In genomic region chr3:110697961-110698360, GRCh38 we compare ENCODE assay signal across 28 cellular contexts.
A peak's percentile ranks its signal among the peaks of the same experiment; 100 is the strongest.
DNase-seq lines count a peak whose midpoint lies in the region; ATAC-seq and TF ChIP-seq lines count a peak whose summit lies in the region.
"Had no signal": no experiment of that assay in that cellular context is flagged by ENCODE, and none has a peak within 500 bp of the region (broad histone marks: within the 10 kb centered on the region; RNA-seq: fewer than 3 reads in every experiment).

No MANE protein-coding gene starts in this region.

- no peak overlapping the region for H4K8ac ChIP-seq in mesenchymal stem cell (ENCODE audit: low read length)

- H3K4me2 ChIP-seq in mesenchymal stem cell (ENCODE audit: low read length, poor library complexity, severe bottlenecking): no peak overlapping the region

- no peak overlapping the region for H3K27ac Mint-ChIP-seq in CD4-positive, alpha-beta T cell
- no peak overlapping the region for H3K27ac Mint-ChIP-seq in activated CD8-positive, alpha-beta memory T cell treated with anti-CD3 and anti-CD28 coated beads, Interleukin-2, amount 10 ng/mL, durations not matched to agents 7 days and 5 days
- H3K27ac Mint-ChIP-seq in chondrocyte (ENCODE audit: unreplicated experiment): no peak overlapping the region
- H3K27ac Mint-ChIP-seq: activated CD4-positive, alpha-beta T cell treated with anti-CD3 and anti-CD28 coated beads for 36 hours; CD4-positive, CD25-positive, alpha-beta regulatory T cell had no signal

- no peaks in the 10 kb centered on the region for H3K36me3 Mint-ChIP-seq in CD4-positive, alpha-beta T cell (ENCODE audit: low read depth)
- no peaks in the 10 kb centered on the region for H3K36me3 Mint-ChIP-seq in activated CD8-positive, alpha-beta memory T cell treated with anti-CD3 and anti-CD28 coated beads, Interleukin-2, amount 10 ng/mL, durations not matched to agents 7 days and 5 days
- H3K36me3 Mint-ChIP-seq in chondrocyte (ENCODE audit: low read depth): peaks cover 7% of the 10 kb centered on the region
- H3K36me3 Mint-ChIP-seq: CD4-positive, CD25-positive, alpha-beta regulatory T cell had no signal

- H2AFZ ChIP-seq in mesenchymal stem cell (ENCODE audit: low read depth, low read length): no peak overlapping the region

- H2BK15ac ChIP-seq in mesenchymal stem cell (ENCODE audit: low read depth, poor library complexity, severe bottlenecking): no peak overlapping the region

- H3K23ac ChIP-seq in mesenchymal stem cell (ENCODE audit: low read length in 2 of 2): no peak overlapping the region

- H3K27me3 Mint-ChIP-seq in CD4-positive, alpha-beta T cell: peaks cover 5% of the 10 kb centered on the region
- peaks cover 3% of the 10 kb centered on the region for H3K27me3 Mint-ChIP-seq in activated CD8-positive, alpha-beta memory T cell treated with anti-CD3 and anti-CD28 coated beads, Interleukin-2, amount 10 ng/mL, durations not matched to agents 7 days and 5 days
- no peaks in the 10 kb centered on the region for H3K27me3 Mint-ChIP-seq in chondrocyte (ENCODE audit: low read depth)
- H3K27me3 Mint-ChIP-seq: CD4-positive, CD25-positive, alpha-beta regulatory T cell had no signal

- no peak overlapping the region for H4K91ac ChIP-seq in mesenchymal stem cell (ENCODE audit: low read length)

- TF ChIP-seq CTCF in BJ (IDR thresholded peaks at IDR 0.05; ENCODE audit: insufficient read depth, low read depth, low read length): no peak
- no peak for TF ChIP-seq CTCF in CD4-positive, alpha-beta T cell (IDR thresholded peaks at IDR 0.05)
- TF ChIP-seq CTCF in chondrocyte (IDR thresholded peaks at IDR 0.05): no peak

- no peaks in the 10 kb centered on the region for H3K4me1 ChIP-seq in mesenchymal stem cell (ENCODE audit: control insufficient read depth, insufficient read depth, low read depth, low read length)
- H3K4me1 ChIP-seq: left ventricle myocardium inferior, prostate gland, vagina had no signal

- no peaks in the 10 kb centered on the region for H3K9me3 ChIP-seq in mesenchymal stem cell (ENCODE audit: control insufficient read depth, low read length)
- no peaks in the 10 kb centered on the region for H3K9me3 ChIP-seq in CD4-positive, alpha-beta T cell (ENCODE audit: control insufficient read depth, low read length)
- H3K9me3 ChIP-seq: mucosa of descending colon, prostate gland, thoracic aorta, vagina had no signal

- peaks cover 2% of the 10 kb centered on the region for H3K9me3 Mint-ChIP-seq in CD4-positive, alpha-beta T cell
- H3K9me3 Mint-ChIP-seq in activated CD8-positive, alpha-beta memory T cell treated with anti-CD3 and anti-CD28 coated beads, Interleukin-2, amount 10 ng/mL, durations not matched to agents 7 days and 5 days (ENCODE audit: low read depth): peaks cover 2% of the 10 kb centered on the region
- peaks cover 34% of the 10 kb centered on the region for H3K9me3 Mint-ChIP-seq in chondrocyte (ENCODE audit: low read depth)
- H3K9me3 Mint-ChIP-seq: activated T-cell treated with anti-CD3 and anti-CD28 coated beads, Interleukin-2, amount 50 U/mL, for 4 hours had no signal

- H3K4me3 ChIP-seq in BJ (ENCODE audit: low read depth, low read length) (no peak overlapping the region), mesenchymal stem cell (ENCODE audit: insufficient read depth in 1 of 2, low read depth in 1 of 2, low read length in 2 of 2) (no peak overlapping the region)
- H3K4me3 ChIP-seq: left ventricle myocardium inferior, mucosa of descending colon, prostate gland, thoracic aorta, vagina had no signal

- no peak overlapping the region for H3K14ac ChIP-seq in mesenchymal stem cell (ENCODE audit: low read length in 2 of 2)

- H3K79me1 ChIP-seq in mesenchymal stem cell (replicated peaks; ENCODE audit: low read length, poor library complexity, severe bottlenecking): no peaks in the 10 kb centered on the region

- CTCF ChIA-PET in BJ (lab: Yijun Ruan, JAX): no interaction called here
- CTCF ChIA-PET in CD4-positive, alpha-beta T cell (lab: Charles Lee): no interaction called here
- CTCF ChIA-PET in activated CD8-positive, alpha-beta memory T cell treated with anti-CD3 and anti-CD28 coated beads, Interleukin-2, amount 10 ng/mL, durations not matched to agents 7 days and 5 days (lab: Charles Lee): no interaction called here

- peak overlapping the region; percentile 82 for H3K9ac ChIP-seq in mesenchymal stem cell (ENCODE audit: low read length)

- no peak overlapping the region for H2BK120ac ChIP-seq in mesenchymal stem cell (ENCODE audit: low read depth, low read length)

- no peak overlapping the region for H2BK12ac ChIP-seq in mesenchymal stem cell (ENCODE audit: low read length in 2 of 2)

- no peak overlapping the region for H3K4ac ChIP-seq in mesenchymal stem cell (ENCODE audit: low read depth in 1 of 2, low read length in 2 of 2)

- no peak for ATAC-seq in CD4-positive, alpha-beta T cell (ENCODE audit: poor library complexity)
- ATAC-seq in activated CD8-positive, alpha-beta memory T cell treated with anti-CD3 and anti-CD28 coated beads, Interleukin-2, amount 10 ng/mL, durations not matched to agents 7 days and 5 days: no peak
- ATAC-seq: activated CD4-positive, alpha-beta T cell treated with anti-CD3 and anti-CD28 coated beads for 36 hours; activated T-cell treated with anti-CD3 and anti-CD28 coated beads, Interleukin-2, amount 50 U/mL, for 4 hours; esophagus mucosa; HepG2; mucosa of descending colon; Panc1 had no signal

- no peak overlapping the region for H3K18ac ChIP-seq in mesenchymal stem cell (ENCODE audit: low read depth in 1 of 2, low read length in 2 of 2)

- intact Hi-C loops in CD4-positive, alpha-beta T cell (cut with DNase I, micrococcal nuclease): no loop called here

- no peaks in the 10 kb centered on the region for H3K4me1 Mint-ChIP-seq in CD4-positive, alpha-beta T cell (ENCODE audit: low read depth)
- H3K4me1 Mint-ChIP-seq in activated CD8-positive, alpha-beta memory T cell treated with anti-CD3 and anti-CD28 coated beads, Interleukin-2, amount 10 ng/mL, durations not matched to agents 7 days and 5 days: no peaks in the 10 kb centered on the region
- peaks cover 12% of the 10 kb centered on the region for H3K4me1 Mint-ChIP-seq in chondrocyte (ENCODE audit: low read depth)
- H3K4me1 Mint-ChIP-seq: activated CD4-positive, alpha-beta T cell treated with anti-CD3 and anti-CD28 coated beads for 36 hours; CD4-positive, CD25-positive, alpha-beta regulatory T cell had no signal

- 81% methylated on average over 3 of the region's 4 CpGs for WGBS in mesenchymal stem cell

- POLR2A ChIA-PET in BJ (lab: Charles Lee): no interaction called here
- POLR2A ChIA-PET in CD4-positive, alpha-beta T cell (lab: Charles Lee): no interaction called here

- DNase-seq in BJ (ENCODE audit: low read depth) (peak; percentile 9), M059J (ENCODE audit: low read depth) (peak; percentile 21), fibroblast of gingiva (ENCODE audit: low read depth) (peak; percentile 29), mesenchymal stem cell (peak; percentile 58), anterior cingulate cortex (lab: John Stamatoyannopoulos, UW) (no peak), chondrocyte (ENCODE audit: low spot score) (no peak)
- DNase-seq in CD4-positive, alpha-beta T cell: no peak
- no peak for DNase-seq in activated CD8-positive, alpha-beta memory T cell treated with anti-CD3 and anti-CD28 coated beads, Interleukin-2, amount 10 ng/mL, durations not matched to agents 7 days and 5 days
- DNase-seq: activated CD4-positive, alpha-beta T cell treated with anti-CD3 and anti-CD28 coated beads for 36 hours; activated CD8-positive, alpha-beta memory T cell treated with anti-CD3 and anti-CD28 coated beads for 24 hours; activated naive CD4-positive, alpha-beta T cell treated with Interleukin-2 at 50 U/mL for 16 hours; activated T-cell treated with anti-CD3 and anti-CD28 coated beads, Interleukin-2, amount 50 U/mL, for 4 hours; CD4-positive, CD25-positive, alpha-beta regulatory T cell; effector CD4-positive, alpha-beta T cell; left ventricle myocardium inferior; mucosa of descending colon; NCI-H1092 treated with DMSO at 0.1 percent for 48 hours; NCI-H2081; NCI-H446; stimulated activated naive CD4-positive, alpha-beta T cell; T-helper 1 cell had no signal

- no peak overlapping the region for H3K27ac ChIP-seq in mesenchymal stem cell (ENCODE audit: low read length, poor library complexity, severe bottlenecking)
- no peak overlapping the region for H3K27ac ChIP-seq in CD4-positive, alpha-beta T cell (ENCODE audit: low read depth, low read length)
- H3K27ac ChIP-seq: HL-60, left ventricle myocardium inferior, prostate gland, thoracic aorta, vagina had no signal

- H3K36me3 ChIP-seq in BJ (ENCODE audit: control insufficient read depth, insufficient read depth, low read length) (no peaks in the 10 kb centered on the region), mesenchymal stem cell (ENCODE audit: control insufficient read depth in 1 of 2, insufficient read depth in 2 of 2, low read depth in 1 of 2, low read length in 2 of 2) (no peaks in the 10 kb centered on the region)
- H3K36me3 ChIP-seq: left ventricle myocardium inferior, prostate gland, thoracic aorta, vagina had no signal

- no peaks in the 10 kb centered on the region for H3K27me3 ChIP-seq in BJ (ENCODE audit: control insufficient read depth, insufficient read depth, low read length)
- H3K27me3 ChIP-seq in mesenchymal stem cell (ENCODE audit: control insufficient read depth in 1 of 2, insufficient read depth in 1 of 2, low read length in 2 of 2): no peaks in the 10 kb centered on the region
- H3K27me3 ChIP-seq in CD4-positive, alpha-beta T cell (ENCODE audit: control insufficient read depth, insufficient read depth, low read length): no peaks in the 10 kb centered on the region
- H3K27me3 ChIP-seq: vagina had no signal

- no peak overlapping the region for H2BK5ac ChIP-seq in mesenchymal stem cell (ENCODE audit: low read depth, low read length, poor library complexity, severe bottlenecking)

- H3K4me3 Mint-ChIP-seq in CD4-positive, alpha-beta T cell: no peak overlapping the region
- no peak overlapping the region for H3K4me3 Mint-ChIP-seq in activated CD8-positive, alpha-beta memory T cell treated with anti-CD3 and anti-CD28 coated beads, Interleukin-2, amount 10 ng/mL, durations not matched to agents 7 days and 5 days
- H3K4me3 Mint-ChIP-seq in chondrocyte (ENCODE audit: unreplicated experiment): no peak overlapping the region
- H3K4me3 Mint-ChIP-seq: activated CD4-positive, alpha-beta T cell treated with anti-CD3 and anti-CD28 coated beads for 36 hours; activated T-cell treated with anti-CD3 and anti-CD28 coated beads, Interleukin-2, amount 50 U/mL, for 4 hours; CD4-positive, CD25-positive, alpha-beta regulatory T cell had no signal

- no peak overlapping the region for H2AK5ac ChIP-seq in mesenchymal stem cell (ENCODE audit: low read length, severe bottlenecking)

Comparison
In these comparisons a context has a peak if more than half of its experiments do, and no peak if none do; other contexts are left out.
1. DNase-seq: peak in BJ (single experiment), M059J (single experiment), fibroblast of gingiva (single experiment) and mesenchymal stem cell (single experiment); none in anterior cingulate cortex (0 of 58), CD4-positive, alpha-beta T cell (0 of 10), activated CD8-positive, alpha-beta memory T cell treated with anti-CD3 and anti-CD28 coated beads, Interleukin-2, amount 10 ng/mL, durations not matched to agents 7 days and 5 days (single experiment) and chondrocyte (single experiment).